In the genomic region with DNA sequence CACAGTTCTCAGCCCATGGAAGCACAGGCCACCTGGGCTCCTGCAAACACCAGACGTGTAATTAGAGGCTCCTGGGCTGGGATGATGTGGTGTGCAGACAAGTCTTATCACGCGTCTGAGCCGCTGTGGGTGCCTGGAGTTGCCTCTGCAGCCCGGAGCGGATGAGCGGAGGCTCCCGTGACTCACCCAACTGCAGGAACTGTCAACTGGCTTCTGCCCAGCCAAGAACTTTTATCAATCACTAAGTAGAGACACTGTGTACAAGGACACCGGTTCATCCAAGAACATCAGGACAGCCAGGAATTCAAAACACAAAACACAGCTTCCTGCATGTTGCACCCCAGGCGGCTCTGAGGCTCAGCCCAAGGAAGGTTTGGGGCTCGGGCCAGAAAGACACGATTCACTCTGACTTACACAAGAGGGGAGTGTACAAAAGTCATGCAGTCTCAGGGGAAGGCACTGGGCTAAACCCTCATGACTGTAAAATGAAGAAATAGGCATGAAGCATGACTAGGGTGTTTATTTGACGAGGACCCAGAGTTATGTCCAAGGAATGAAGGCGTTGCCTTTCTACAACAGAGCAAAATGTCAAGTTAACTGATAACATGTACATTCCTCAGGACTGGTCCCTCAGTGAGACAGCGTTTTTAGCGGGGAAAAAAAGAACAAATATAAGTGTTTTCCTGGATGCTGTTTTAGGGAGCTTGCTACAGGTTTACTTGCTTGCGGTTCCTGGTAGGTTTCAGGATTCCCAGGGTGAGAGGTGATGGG, we compare ENCODE assay signal across 1 cellular context.
TF ChIP-seq lines count a peak whose summit lies in the region.

No MANE protein-coding gene starts in this region.

TF ChIP-seq in HepG2, 621 proteins besides CTCF, POLR2A, EP300 and RAD21 (continued from another document and continues in another):
- TF ChIP-seq HMGXB3 (CRISPR knock-in tag; IDR thresholded peaks at IDR 0.05; ENCODE audit: borderline replicate concordance) (no peak), SIN3B (IDR thresholded peaks at IDR 0.05; ENCODE audit: low read length) (no peak), ZBTB20 (CRISPR knock-in tag; IDR thresholded peaks at IDR 0.05; ENCODE audit: borderline replicate concordance, low read depth) (no peak), MBNL3 (CRISPR knock-in tag; conservative IDR thresholded peaks at IDR 0.05) (no peak), AGO2 (optimal IDR thresholded peaks at IDR 0.05; ENCODE audit: low read depth, low read length) (peak; percentile 56), RFX3 (CRISPR knock-in tag; IDR thresholded peaks at IDR 0.05) (no peak), ELF4 (CRISPR knock-in tag; IDR thresholded peaks at IDR 0.05; ENCODE audit: borderline replicate concordance) (no peak), ZNF580 (CRISPR knock-in tag; IDR thresholded peaks at IDR 0.05; ENCODE audit: borderline replicate concordance, low read depth) (no peak), ZBTB38 (CRISPR knock-in tag; IDR thresholded peaks at IDR 0.05) (peak; percentile 79), FOSL1 (CRISPR knock-in tag; IDR thresholded peaks at IDR 0.05; ENCODE audit: borderline replicate concordance) (no peak), IRF9 (CRISPR knock-in tag; IDR thresholded peaks at IDR 0.05; ENCODE audit: borderline replicate concordance) (no peak), FOXA3 (CRISPR knock-in tag; IDR thresholded peaks at IDR 0.05) (0 out of 2 replicates have a peak, but pooled peaks have one; percentile 6), ZNF251 (CRISPR knock-in tag; IDR thresholded peaks at IDR 0.05) (no peak), ETV5 (CRISPR knock-in tag; IDR thresholded peaks at IDR 0.05; ENCODE audit: borderline replicate concordance) (no peak), KDM1A (CRISPR knock-in tag; IDR thresholded peaks at IDR 0.05) (0 out of 2 replicates have a peak, but pooled peaks have one; percentile 13), TRAFD1 (CRISPR knock-in tag; IDR thresholded peaks at IDR 0.05; ENCODE audit: borderline replicate concordance) (no peak), FOXK2 (IDR thresholded peaks at IDR 0.05) (no peak), PITX1 (CRISPR knock-in tag; IDR thresholded peaks at IDR 0.05) (no peak), KDM2A (CRISPR knock-in tag; IDR thresholded peaks at IDR 0.05; ENCODE audit: borderline replicate concordance, low read depth) (peak; percentile 40; the same call in 1 of the 2 replicates), HCFC1 (IDR thresholded peaks at IDR 0.05; ENCODE audit: low read depth, low read length) (no peak), ZUFSP (CRISPR knock-in tag; IDR thresholded peaks at IDR 0.05; ENCODE audit: borderline replicate concordance) (no peak), MLLT10 (CRISPR knock-in tag; IDR thresholded peaks at IDR 0.05) (no peak), ERF (CRISPR knock-in tag; IDR thresholded peaks at IDR 0.05) (no peak), NFE2L2 (IDR thresholded peaks at IDR 0.05; ENCODE audit: low read length) (peak; percentile 11; the same call in 1 of the 2 replicates), HNF1A (IDR thresholded peaks at IDR 0.05; ENCODE audit: low read depth) (no peak), HNF1A (CRISPR knock-in tag; IDR thresholded peaks at IDR 0.05; ENCODE audit: borderline replicate concordance) (no peak), KLF16 (CRISPR knock-in tag; IDR thresholded peaks at IDR 0.05) (no peak)
- TF ChIP-seq, protein P1, sequence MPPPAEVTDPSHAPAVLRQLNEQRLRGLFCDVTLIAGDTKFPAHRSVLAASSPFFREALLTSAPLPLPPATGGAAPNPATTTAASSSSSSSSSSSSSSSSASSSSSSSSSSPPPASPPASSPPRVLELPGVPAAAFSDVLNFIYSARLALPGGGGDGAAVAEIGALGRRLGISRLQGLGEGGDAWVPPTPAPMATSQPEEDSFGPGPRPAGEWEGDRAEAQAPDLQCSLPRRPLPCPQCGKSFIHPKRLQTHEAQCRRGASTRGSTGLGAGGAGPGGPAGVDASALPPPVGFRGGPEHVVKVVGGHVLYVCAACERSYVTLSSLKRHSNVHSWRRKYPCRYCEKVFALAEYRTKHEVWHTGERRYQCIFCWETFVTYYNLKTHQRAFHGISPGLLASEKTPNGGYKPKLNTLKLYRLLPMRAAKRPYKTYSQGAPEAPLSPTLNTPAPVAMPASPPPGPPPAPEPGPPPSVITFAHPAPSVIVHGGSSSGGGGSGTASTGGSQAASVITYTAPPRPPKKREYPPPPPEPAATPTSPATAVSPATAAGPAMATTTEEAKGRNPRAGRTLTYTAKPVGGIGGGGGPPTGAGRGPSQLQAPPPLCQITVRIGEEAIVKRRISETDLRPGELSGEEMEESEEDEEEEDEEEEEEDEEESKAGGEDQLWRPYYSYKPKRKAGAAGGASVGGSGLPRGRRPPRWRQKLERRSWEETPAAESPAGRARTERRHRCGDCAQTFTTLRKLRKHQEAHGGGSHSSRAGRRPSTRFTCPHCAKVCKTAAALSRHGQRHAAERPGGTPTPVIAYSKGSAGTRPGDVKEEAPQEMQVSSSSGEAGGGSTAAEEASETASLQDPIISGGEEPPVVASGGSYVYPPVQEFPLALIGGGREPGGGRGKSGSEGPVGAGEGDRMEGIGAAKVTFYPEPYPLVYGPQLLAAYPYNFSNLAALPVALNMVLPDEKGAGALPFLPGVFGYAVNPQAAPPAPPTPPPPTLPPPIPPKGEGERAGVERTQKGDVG (CRISPR knock-in tag; IDR thresholded peaks at IDR 0.05; ENCODE audit: borderline replicate concordance): 0 out of 2 replicates have a peak, but pooled peaks have one; percentile 55
- TF ChIP-seq, protein P2, sequence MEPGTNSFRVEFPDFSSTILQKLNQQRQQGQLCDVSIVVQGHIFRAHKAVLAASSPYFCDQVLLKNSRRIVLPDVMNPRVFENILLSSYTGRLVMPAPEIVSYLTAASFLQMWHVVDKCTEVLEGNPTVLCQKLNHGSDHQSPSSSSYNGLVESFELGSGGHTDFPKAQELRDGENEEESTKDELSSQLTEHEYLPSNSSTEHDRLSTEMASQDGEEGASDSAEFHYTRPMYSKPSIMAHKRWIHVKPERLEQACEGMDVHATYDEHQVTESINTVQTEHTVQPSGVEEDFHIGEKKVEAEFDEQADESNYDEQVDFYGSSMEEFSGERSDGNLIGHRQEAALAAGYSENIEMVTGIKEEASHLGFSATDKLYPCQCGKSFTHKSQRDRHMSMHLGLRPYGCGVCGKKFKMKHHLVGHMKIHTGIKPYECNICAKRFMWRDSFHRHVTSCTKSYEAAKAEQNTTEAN (CRISPR knock-in tag; conservative IDR thresholded peaks at IDR 0.05): no peak
- TF ChIP-seq, protein P3, sequence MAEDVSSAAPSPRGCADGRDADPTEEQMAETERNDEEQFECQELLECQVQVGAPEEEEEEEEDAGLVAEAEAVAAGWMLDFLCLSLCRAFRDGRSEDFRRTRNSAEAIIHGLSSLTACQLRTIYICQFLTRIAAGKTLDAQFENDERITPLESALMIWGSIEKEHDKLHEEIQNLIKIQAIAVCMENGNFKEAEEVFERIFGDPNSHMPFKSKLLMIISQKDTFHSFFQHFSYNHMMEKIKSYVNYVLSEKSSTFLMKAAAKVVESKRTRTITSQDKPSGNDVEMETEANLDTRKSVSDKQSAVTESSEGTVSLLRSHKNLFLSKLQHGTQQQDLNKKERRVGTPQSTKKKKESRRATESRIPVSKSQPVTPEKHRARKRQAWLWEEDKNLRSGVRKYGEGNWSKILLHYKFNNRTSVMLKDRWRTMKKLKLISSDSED (CRISPR knock-in tag; IDR thresholded peaks at IDR 0.05): no peak
- TF ChIP-seq, protein P4, sequence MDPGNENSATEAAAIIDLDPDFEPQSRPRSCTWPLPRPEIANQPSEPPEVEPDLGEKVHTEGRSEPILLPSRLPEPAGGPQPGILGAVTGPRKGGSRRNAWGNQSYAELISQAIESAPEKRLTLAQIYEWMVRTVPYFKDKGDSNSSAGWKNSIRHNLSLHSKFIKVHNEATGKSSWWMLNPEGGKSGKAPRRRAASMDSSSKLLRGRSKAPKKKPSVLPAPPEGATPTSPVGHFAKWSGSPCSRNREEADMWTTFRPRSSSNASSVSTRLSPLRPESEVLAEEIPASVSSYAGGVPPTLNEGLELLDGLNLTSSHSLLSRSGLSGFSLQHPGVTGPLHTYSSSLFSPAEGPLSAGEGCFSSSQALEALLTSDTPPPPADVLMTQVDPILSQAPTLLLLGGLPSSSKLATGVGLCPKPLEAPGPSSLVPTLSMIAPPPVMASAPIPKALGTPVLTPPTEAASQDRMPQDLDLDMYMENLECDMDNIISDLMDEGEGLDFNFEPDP (CRISPR knock-in tag; conservative IDR thresholded peaks at IDR 0.05): no peak
